In the genomic region with DNA sequence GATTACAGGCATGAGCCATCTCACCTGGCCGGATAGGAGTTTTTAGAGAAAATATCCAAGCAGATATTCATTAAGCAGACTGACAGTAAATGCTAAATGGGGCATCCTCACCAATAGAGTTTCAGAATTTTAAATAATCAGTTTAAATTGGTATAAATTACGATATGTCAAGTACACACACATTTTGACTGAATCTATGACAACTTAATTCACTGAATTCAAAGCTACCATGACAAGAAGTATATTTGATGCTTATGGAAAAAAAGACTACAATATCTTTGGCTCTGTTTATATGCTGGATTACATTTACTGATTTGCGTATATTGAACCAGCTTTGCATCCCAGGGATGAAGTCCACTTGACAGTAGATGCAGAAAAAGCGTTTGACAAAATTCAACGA, we compare ENCODE assay signal across 30 cellular contexts.
"Had no signal": no experiment of that assay in that cellular context is flagged by ENCODE, and none has a peak within 500 bp of the region (broad histone marks: within the 10 kb centered on the region; RNA-seq: fewer than 3 reads in every experiment).

No MANE protein-coding gene starts in this region.

- H3K27me3 ChIP-seq: adrenal gland, ascending aorta, body of pancreas, brain microvascular endothelial cell, breast epithelium, cardiac muscle cell had no signal

- DNase-seq: activated effector memory CD4-positive, alpha-beta T cell treated with anti-CD3 and anti-CD28 coated beads, Interleukin-2, amount 50 U/mL, for 16 hours; activated effector memory CD4-positive, alpha-beta T cell treated with Interleukin-2 at 50 U/mL for 16 hours; activated gamma-delta T cell; activated gamma-delta T cell treated with Interleukin-2 at 50 U/mL for 16 hours; activated naive CD4-positive, alpha-beta T cell; activated naive CD4-positive, alpha-beta T cell treated with anti-CD3 and anti-CD28 coated beads for 36 hours; activated naive CD4-positive, alpha-beta T cell treated with anti-CD3 and anti-CD28 coated beads, Interleukin-2, amount 10 ng/mL, durations not matched to agents 7 days and 5 days; activated naive CD4-positive, alpha-beta T cell treated with anti-CD3 and anti-CD28 coated beads, Interleukin-2, amount 50 U/mL, for 16 hours; activated naive CD4-positive, alpha-beta T cell treated with Interleukin-2 at 50 U/mL for 16 hours; activated naive CD8-positive, alpha-beta T cell treated with anti-CD3 and anti-CD28 coated beads for 36 hours; activated naive CD8-positive, alpha-beta T cell treated with anti-CD3 and anti-CD28 coated beads, Interleukin-2, amount 10 ng/mL, durations not matched to agents 7 days and 5 days; activated naive CD8-positive, alpha-beta T cell treated with anti-CD3 and anti-CD28 coated beads, Interleukin-2, amount 50 U/mL, for 24 hours; activated T-cell treated with anti-CD3 and anti-CD28 coated beads, Interleukin-2, amount 50 U/mL, for 1 hour; activated T-cell treated with anti-CD3 and anti-CD28 coated beads, Interleukin-2, amount 50 U/mL, for 24 hours; activated T-cell treated with anti-CD3 and anti-CD28 coated beads, Interleukin-2, amount 50 U/mL, for 4 hours; activated T-cell treated with anti-CD3 and anti-CD28 coated beads, Interleukin-2, amount 50 U/mL, for 48 hours; activated T-cell treated with anti-CD3 and anti-CD28 coated beads, Interleukin-2, amount 50 U/mL, for 72 hours; adrenal gland; amniotic stem cell; amygdala; anterior cingulate cortex; aorta; body of pancreas; brain microvascular endothelial cell; caudate nucleus; central memory CD4-positive, alpha-beta T cell; cerebellar nuclear complex had no signal

- H3K36me3 ChIP-seq: adrenal gland, ascending aorta, brain microvascular endothelial cell, breast epithelium, cardiac muscle cell had no signal

- H3K27ac ChIP-seq: adrenal gland, ascending aorta, body of pancreas, brain microvascular endothelial cell, breast epithelium, cardiac muscle cell had no signal

- H3K9me3 ChIP-seq: adrenal gland, ascending aorta, body of pancreas, breast epithelium had no signal

- H3K4me3 ChIP-seq: adrenal gland, ascending aorta, body of pancreas, breast epithelium, cardiac muscle cell had no signal
